17 cellular contexts compared by ENCODE assay signal in genomic region chr12:50747817-50748216, GRCh38. TPM values are rescaled to one million over a fixed set of nuclear protein-coding genes. Genes with fewer than 3 reads are reported as not detected.
A peak's percentile ranks its signal among the peaks of the same experiment; 100 is the strongest.
DNase-seq lines count a peak whose midpoint lies in the region; ATAC-seq, FAIRE-seq and TF ChIP-seq lines count a peak whose summit lies in the region.
"Had no signal": no experiment of that assay in that cellular context is flagged by ENCODE, and none has a peak within 500 bp of the region (broad histone marks: within the 10 kb centered on the region; RNA-seq: fewer than 3 reads in every experiment).

No MANE protein-coding gene starts in this region.

- no peak for TF ChIP-seq POLR2A in HepG2 (IDR thresholded peaks at IDR 0.05; ENCODE audit: insufficient read depth in 1 of 2, low read depth in 2 of 2, low read length in 2 of 2)

- TF ChIP-seq CTCF in H9 (conservative IDR thresholded peaks at IDR 0.05) = no peak
- no peak for TF ChIP-seq CTCF in brain (conservative IDR thresholded peaks at IDR 0.05)
- TF ChIP-seq CTCF in HepG2 (CRISPR knock-in tag; IDR thresholded peaks at IDR 0.05) = no peak
- TF ChIP-seq CTCF in endothelial cell (IDR thresholded peaks at IDR 0.05; ENCODE audit: unreplicated experiment) = no peak

- no peaks in the 10 kb centered on the region for H3K23me2 ChIP-seq in H9 (ENCODE audit: insufficient read length, low read depth, low read length, poor library complexity, severe bottlenecking)

- no peak overlapping the region for H4K91ac ChIP-seq in H9 (ENCODE audit: insufficient read length, low read depth, low read length)
- H4K91ac ChIP-seq in neuronal stem cell (ENCODE audit: low read depth, low read length, poor library complexity) = no peak overlapping the region

- H2BK12ac ChIP-seq in H9 (ENCODE audit: insufficient read length, low read depth, low read length) (no peak overlapping the region), neuronal stem cell (ENCODE audit: low read length) (no peak overlapping the region)

- H3T11ph ChIP-seq in H9 (ENCODE audit: low read length) = no peak overlapping the region

- intact Hi-C loops in HepG2 (cut with micrococcal nuclease; ENCODE audit: unreplicated experiment) = no loop called here

- no peak overlapping the region for H2AK5ac ChIP-seq in H9 (ENCODE audit: insufficient read length, low read length)
- H2AK5ac ChIP-seq in neuronal stem cell (ENCODE audit: low read depth, low read length) = no peak overlapping the region

- in situ Hi-C loops in HepG2 (cut with HindIII; ENCODE audit: extremely low pct_ligation_motif_present, low pct_unique_long_range_greater_than_20kb) = no loop called here

- WGBS in H9 (ENCODE audit: extremely low coverage, insufficient read length, low lambda C conversion rate) = no CpG with 5 or more reads among the region's 1 CpG
- 100% methylated on average over 1 of the region's 1 CpG for WGBS in HepG2 (ENCODE audit: low lambda C conversion rate)
- no CpG with 5 or more reads among the region's 1 CpG for WGBS in neuronal stem cell (ENCODE audit: extremely low coverage in 2 of 2, insufficient read length in 2 of 2, insufficient replicate concordance in 1 of 2), 2 donors

- H3K27me3 Mint-ChIP-seq in H9 (ENCODE audit: low read depth) (no peaks in the 10 kb centered on the region), brain (no peaks in the 10 kb centered on the region), endothelial cell (ENCODE audit: unreplicated experiment) (no peaks in the 10 kb centered on the region)

- no peaks in the 10 kb centered on the region for H3K9me3 Mint-ChIP-seq in H9
- no peaks in the 10 kb centered on the region for H3K9me3 Mint-ChIP-seq in brain
- H3K9me3 Mint-ChIP-seq in endothelial cell (ENCODE audit: unreplicated experiment) = no peaks in the 10 kb centered on the region

- H3K4me1 ChIP-seq in H9 (ENCODE audit: insufficient read depth, low read length) (0 out of 2 replicates have a peak, but pooled peaks cover 3% of the 10 kb centered on the region), HepG2 (ENCODE audit: insufficient read depth, low read length) (peaks cover 14% of the 10 kb centered on the region), skeletal muscle tissue (ENCODE audit: control insufficient read depth in 3 of 3, insufficient read depth in 3 of 3, low read length in 3 of 3) (peaks cover 0 to 8% (median 6%) of the 10 kb centered on the region in 3 donors), neuronal stem cell (ENCODE audit: control insufficient read depth in 2 of 2, insufficient read depth in 1 of 2, low read depth in 1 of 2, low read length in 2 of 2) (no peaks in the 10 kb centered on the region)
- H3K4me1 ChIP-seq: Peyer's patch had no signal

- H2BK5ac ChIP-seq in H9 (ENCODE audit: insufficient read length, low read length) = no peak overlapping the region
- H2BK5ac ChIP-seq in neuronal stem cell (ENCODE audit: low read length) = no peak overlapping the region

- H4K8ac ChIP-seq in H9 (replicated peaks; ENCODE audit: insufficient read length, low read depth, low read length) (no peak overlapping the region), neuronal stem cell (ENCODE audit: low read depth, low read length) (no peak overlapping the region)

- H3K79me1 ChIP-seq in H9 (ENCODE audit: insufficient read depth, low read depth, low read length, poor library complexity, severe bottlenecking) = no peaks in the 10 kb centered on the region
- H3K79me1 ChIP-seq in neuronal stem cell (ENCODE audit: low read depth, low read length) = no peaks in the 10 kb centered on the region

- H3K23ac ChIP-seq in H9 (ENCODE audit: insufficient read length, low read depth, low read length) (no peak overlapping the region), neuronal stem cell (ENCODE audit: low read depth, low read length, poor library complexity) (no peak overlapping the region)

- H3K27ac Mint-ChIP-seq in H9 = peak overlapping the region in 1 of 3 experiments; percentile 69; a peak in 2 of 7 replicates
- H3K27ac Mint-ChIP-seq in brain = peak overlapping the region in 3 of 5 experiments; percentile 20 to 74 (median 67)
- H3K27ac Mint-ChIP-seq in endothelial cell (ENCODE audit: unreplicated experiment) = no peak overlapping the region

- H3K79me2 ChIP-seq in H9 (ENCODE audit: insufficient read depth, low read length) (no peaks in the 10 kb centered on the region), HepG2 (ENCODE audit: insufficient read depth, low read length) (no peaks in the 10 kb centered on the region)

- peaks cover 9 to 37% of the 10 kb centered on the region in 2 experiments for H3K36me3 ChIP-seq in HepG2 (replicated peaks in 1 of 2; ENCODE audit: control insufficient read depth in 1 of 2, insufficient read depth in 2 of 2, low read length in 2 of 2)
- H3K36me3 ChIP-seq in skeletal muscle tissue (ENCODE audit: control insufficient read depth in 3 of 3, insufficient read depth in 3 of 3, low read length in 3 of 3) = peaks cover 16 to 35% (median 28%) of the 10 kb centered on the region in 3 donors
- H3K36me3 ChIP-seq in neuronal stem cell (replicated peaks in 1 of 2; ENCODE audit: control insufficient read depth in 2 of 2, insufficient read depth in 2 of 2, low read length in 2 of 2) = peaks cover 14 to 71% of the 10 kb centered on the region in 2 donors

- H3K9ac ChIP-seq in H9 (ENCODE audit: extremely low read depth, insufficient read length, low read length) = no peak overlapping the region
- H3K9ac ChIP-seq in HepG2 (ENCODE audit: insufficient read depth, low read depth, low read length) = no peak overlapping the region
- no peak overlapping the region for H3K9ac ChIP-seq in skeletal muscle tissue (ENCODE audit: low read depth in 1 of 3, low read length in 3 of 3)
- H3K9ac ChIP-seq in neuronal stem cell (ENCODE audit: low read depth, low read length, poor library complexity) = no peak overlapping the region
- H3K9ac ChIP-seq: GM23248 had no signal

- H3K27ac ChIP-seq in H9 (ENCODE audit: insufficient read length, low read depth, low read length) (no peak overlapping the region), HepG2 (ENCODE audit: extremely low read length, insufficient read depth, low read length) (no peak overlapping the region), skeletal muscle tissue (ENCODE audit: low read depth, low read length) (peak overlapping the region; percentile 55), neuronal stem cell (replicated peaks; ENCODE audit: low read length) (no peak overlapping the region)
- H3K27ac ChIP-seq: C4-2B, GM23248, Peyer's patch had no signal

- H2AFZ ChIP-seq in H9 (ENCODE audit: low read length) (no peak overlapping the region), HepG2 (ENCODE audit: low read length) (no peak overlapping the region), neuronal stem cell (ENCODE audit: low read length) (no peak overlapping the region)
- H2AFZ ChIP-seq: GM23248 had no signal

- H3K4me1 Mint-ChIP-seq in H9 (peaks cover 5 to 11% of the 10 kb centered on the region in 2 experiments; a peak in 3 of 4 replicates), brain (peaks cover 10% of the 10 kb centered on the region), endothelial cell (ENCODE audit: unreplicated experiment) (no peaks in the 10 kb centered on the region)

- no peak overlapping the region for H3K4ac ChIP-seq in H9 (ENCODE audit: low read depth, low read length)
- H3K4ac ChIP-seq in neuronal stem cell (ENCODE audit: low read length) = no peak overlapping the region

- H2BK15ac ChIP-seq in H9 (ENCODE audit: low read depth, low read length) (no peak overlapping the region), neuronal stem cell (ENCODE audit: low read length) (no peak overlapping the region)

- DNase-seq in H9 = peak; percentile 76
- no peak for DNase-seq in HepG2 (ENCODE audit: low spot score)
- no peak for DNase-seq in neuronal stem cell (ENCODE audit: low spot score)
- DNase-seq in endothelial cell (ENCODE audit: low spot score) = no peak
- DNase-seq in activated CD4-positive, alpha-beta T cell treated with anti-CD3 and anti-CD28 coated beads for 48 hours = no peak
- DNase-seq: GM23248, KG1, NCI-H1048, NCI-H1436 treated with DMSO at 0.1 percent for 48 hours, NCI-H2081, NCI-H524, Peyer's patch had no signal

- H2BK20ac ChIP-seq in H9 (ENCODE audit: low read depth, low read length, poor library complexity, severe bottlenecking) = no peak overlapping the region

- H3K18ac ChIP-seq in H9 (ENCODE audit: insufficient read length, low read depth, low read length) (no peak overlapping the region), neuronal stem cell (ENCODE audit: low read length) (no peak overlapping the region)

- no peaks in the 10 kb centered on the region for H4K20me1 ChIP-seq in H9 (ENCODE audit: control insufficient read depth, insufficient read depth, insufficient read length)
- no peaks in the 10 kb centered on the region for H4K20me1 ChIP-seq in HepG2 (ENCODE audit: insufficient read depth, low read length)

- H4K5ac ChIP-seq in H9 (ENCODE audit: insufficient read length, low read depth, low read length) = no peak overlapping the region

- H3K14ac ChIP-seq in H9 (ENCODE audit: insufficient read depth, low read length) = no peak overlapping the region
- no peak overlapping the region for H3K14ac ChIP-seq in neuronal stem cell (ENCODE audit: low read length)

- H3K4me3 ChIP-seq in HepG2 (replicated peaks in 1 of 3; ENCODE audit: insufficient read depth in 1 of 3, low read depth in 2 of 3, low read length in 3 of 3) = no peak overlapping the region
- no peak overlapping the region for H3K4me3 ChIP-seq in skeletal muscle tissue (ENCODE audit: low read length in 3 of 3)
- no peak overlapping the region for H3K4me3 ChIP-seq in neuronal stem cell (ENCODE audit: low read length in 2 of 2)
- H3K4me3 ChIP-seq: GM23248, Peyer's patch had no signal

- H3K56ac ChIP-seq in H9 (ENCODE audit: insufficient read length, low read depth, low read length) = no peak overlapping the region

- BruUV-seq in HepG2 (replicated peaks; lab: Mats Ljungman, UMichigan) = no TSS peak

- H3K27me3 ChIP-seq in H9 (ENCODE audit: insufficient read depth, low read length) = no peaks in the 10 kb centered on the region
- H3K27me3 ChIP-seq in HepG2 (ENCODE audit: control insufficient read depth in 1 of 2, insufficient read depth in 2 of 2, low read length in 2 of 2) = no peaks in the 10 kb centered on the region
- no peaks in the 10 kb centered on the region for H3K27me3 ChIP-seq in skeletal muscle tissue (ENCODE audit: control insufficient read depth in 3 of 3, insufficient read depth in 3 of 3, low read length in 3 of 3)
- no peaks in the 10 kb centered on the region for H3K27me3 ChIP-seq in neuronal stem cell (ENCODE audit: control insufficient read depth in 3 of 3, insufficient read depth in 3 of 3, low read depth in 1 of 3, low read length in 3 of 3)
- H3K27me3 ChIP-seq: Peyer's patch had no signal

- H3K9me3 ChIP-seq in H9 (ENCODE audit: control insufficient read depth, low read depth, low read length) = no peaks in the 10 kb centered on the region
- no peaks in the 10 kb centered on the region for H3K9me3 ChIP-seq in HepG2 (ENCODE audit: low read length)
- H3K9me3 ChIP-seq in skeletal muscle tissue (ENCODE audit: control insufficient read depth in 3 of 3, low read length in 3 of 3) = no peaks in the 10 kb centered on the region
- peaks cover 0 to 5% of the 10 kb centered on the region in 2 donors for H3K9me3 ChIP-seq in neuronal stem cell (replicated peaks in 1 of 2; ENCODE audit: control insufficient read depth in 2 of 2, insufficient read depth in 1 of 2, low read depth in 1 of 2, low read length in 2 of 2)
- H3K9me3 ChIP-seq: Peyer's patch had no signal

- H2BK120ac ChIP-seq in H9 (ENCODE audit: low read depth, low read length, poor library complexity, severe bottlenecking) (no peak overlapping the region), neuronal stem cell (ENCODE audit: low read depth, low read length) (no peak overlapping the region)

- no peak for FAIRE-seq in HepG2 (lab: Jason Lieb, UNC)

- CTCF ChIA-PET in HepG2 (lab: Yijun Ruan, JAX; ENCODE audit: low intra/inter-chr PET ratio, low total read pairs) = no interaction called here

- TF ChIP-seq EP300 in HepG2 (IDR thresholded peaks at IDR 0.05; ENCODE audit: low read depth in 2 of 2, low read length in 2 of 2) (no peak), HepG2 (CRISPR knock-in tag; IDR thresholded peaks at IDR 0.05; ENCODE audit: borderline replicate concordance) (no peak)

- POLR2A ChIA-PET in HepG2 (lab: Yijun Ruan, JAX) = no interaction called here

- no peak overlapping the region for H3K4me3 Mint-ChIP-seq in H9
- H3K4me3 Mint-ChIP-seq in brain = no peak overlapping the region
- no peak overlapping the region for H3K4me3 Mint-ChIP-seq in endothelial cell (ENCODE audit: unreplicated experiment)

- H3K4me2 ChIP-seq in H9 (ENCODE audit: insufficient read depth, insufficient read length, low read length) (no peak overlapping the region), HepG2 (ENCODE audit: low read depth, low read length) (no peak overlapping the region), neuronal stem cell (ENCODE audit: insufficient read depth, low read length, poor library complexity, severe bottlenecking) (no peak overlapping the region)

- TF ChIP-seq RAD21 in HepG2 (CRISPR knock-in tag; IDR thresholded peaks at IDR 0.05) = no peak

- peaks cover 5 to 26% (median 22%) of the 10 kb centered on the region in 3 experiments; a peak in 6 of 7 replicates for H3K36me3 Mint-ChIP-seq in H9 (ENCODE audit: insufficient read depth in 1 of 3, low read depth in 3 of 3)
- H3K36me3 Mint-ChIP-seq in brain = peaks cover 48% of the 10 kb centered on the region
- peaks cover 17% of the 10 kb centered on the region for H3K36me3 Mint-ChIP-seq in endothelial cell (ENCODE audit: low read depth, unreplicated experiment)

- ATAC-seq in HepG2 (no peak), GM18502 (IDR thresholded peaks at IDR 0.05; ENCODE audit: poor library complexity, unreplicated experiment) (no peak)
- ATAC-seq: Right ventricle myocardium inferior had no signal

RNA-seq across cellular contexts. Expression of gene ATF1, which starts 16.1 kb away (rescaled TPM):
- 45.7 and 47.8 TPM in 2 replicates for total RNA-seq in H9 (2021)
- 9.8 TPM for polyA plus RNA-seq in brain (ENCODE audit: insufficient read depth, low read depth, low replicate concordance)
- 29.3 and 48.0 TPM in 2 replicates for total RNA-seq in HepG2 (2016; rRNA removed; fragmentation: Illumina TruSeq; extraction: Trizol)
- total RNA-seq in HepG2 (2016; cell fraction: cytosol; rRNA removed; fragmentation: Illumina TruSeq; extraction: Trizol; ENCODE audit: low read depth) = 7.9 and 9.8 TPM in 2 replicates
- total RNA-seq in HepG2 (2016; cell fraction: insoluble cytoplasmic fraction; rRNA removed; fragmentation: Illumina TruSeq; extraction: Trizol) = 32.7 and 43.1 TPM in 2 replicates
- total RNA-seq in HepG2 (2016; cell fraction: membrane; rRNA removed; fragmentation: Illumina TruSeq; extraction: Trizol) = 16.2 and 17.0 TPM in 2 replicates
- 13.7 and 14.8 TPM in 2 replicates for total RNA-seq in HepG2 (2016; cell fraction: nucleus; rRNA removed; fragmentation: Illumina TruSeq; extraction: Trizol)
- polyA plus RNA-seq in HepG2 (2011; rRNA removed) = 40.1 and 52.0 TPM in 2 replicates
- polyA plus RNA-seq in HepG2 (2011; cell fraction: cytosol; rRNA removed) = 18.8 and 23.8 TPM in 2 replicates
- polyA plus RNA-seq in HepG2 (2011; cell fraction: nucleus; rRNA removed) = 13.6 and 18.8 TPM in 2 replicates
- 19.1 and 21.2 TPM in 2 replicates for polyA plus RNA-seq in HepG2 (2012)
- 3.8 and 5.5 TPM in 2 replicates for polyA plus RNA-seq in HepG2 (2016; cell fraction: cytosol; fragmentation: Illumina TruSeq; extraction: Trizol; ENCODE audit: low read depth)
- 50.7 and 55.1 TPM in 2 replicates for polyA plus RNA-seq in HepG2 (2016; cell fraction: insoluble cytoplasmic fraction; fragmentation: Illumina TruSeq; extraction: Trizol; ENCODE audit: low read depth)
- polyA plus RNA-seq in HepG2 (2016; cell fraction: membrane; fragmentation: Illumina TruSeq; extraction: Trizol; ENCODE audit: low read depth) = 9.8 and 10.0 TPM in 2 replicates
- polyA plus RNA-seq in HepG2 (2016; cell fraction: nucleus; fragmentation: Illumina TruSeq; extraction: Trizol; ENCODE audit: insufficient read depth, low read depth) = 17.9 and 19.4 TPM in 2 replicates
- 27.0 and 148 TPM in 2 replicates for polyA minus RNA-seq in HepG2 (2011; rRNA and poly(A)+ RNA removed; ENCODE audit: low replicate concordance)
- 21.1 and 25.7 TPM in 2 replicates for polyA minus RNA-seq in HepG2 (2011; cell fraction: cytosol; rRNA and poly(A)+ RNA removed)
- 22.0 and 23.3 TPM in 2 replicates for polyA minus RNA-seq in HepG2 (2011; cell fraction: nucleus; rRNA and poly(A)+ RNA removed)
- 20.9 TPM for total RNA-seq in skeletal muscle tissue
- polyA plus RNA-seq in neuronal stem cell (2013, experiment 1 of 2) = 19.7 TPM
- polyA plus RNA-seq in neuronal stem cell (2013, experiment 2 of 2) = 18.1 TPM
- 16.2 TPM for total RNA-seq in endothelial cell (ENCODE audit: unreplicated experiment)
